Comparison of ENCODE assay signal across 9 cellular contexts in genomic region chr22:46731246-46732040, GRCh38. TPM values are rescaled to one million over a fixed set of nuclear protein-coding genes. Genes with fewer than 3 reads are reported as not detected.
DNase-seq lines count a peak whose midpoint lies in the region; ATAC-seq and TF ChIP-seq lines count a peak whose summit lies in the region.
"Had no signal": no experiment of that assay in that cellular context is flagged by ENCODE, and none has a peak within 500 bp of the region (broad histone marks: within the 10 kb centered on the region; RNA-seq: fewer than 3 reads in every experiment).

No MANE protein-coding gene starts in this region.

- H3K14ac ChIP-seq in H9 (ENCODE audit: insufficient read depth, low read length), result peak overlapping the region; percentile 76; the same call in 1 of the 2 replicates

- peaks cover 9% of the 10 kb centered on the region; the same call in 1 of the 2 replicates for H3K4me1 ChIP-seq in H9 (ENCODE audit: insufficient read depth, low read length)
- H3K4me1 ChIP-seq in RWPE2 (ENCODE audit: insufficient read depth, poor library complexity, severe bottlenecking), result peaks cover 8% of the 10 kb centered on the region
- peaks cover 40 to 60% (median 56%) of the 10 kb centered on the region in 3 donors for H3K4me1 ChIP-seq in skeletal muscle tissue (ENCODE audit: control insufficient read depth in 3 of 3, insufficient read depth in 3 of 3, low read length in 3 of 3)

- no peak overlapping the region for H3K4me3 ChIP-seq in RWPE2 (ENCODE audit: severe bottlenecking)
- peak overlapping the region in 1 of 3 donors; percentile 35 for H3K4me3 ChIP-seq in skeletal muscle tissue (ENCODE audit: low read length in 3 of 3)
- H3K4me3 ChIP-seq: thoracic aorta had no signal

- peaks cover 5% of the 10 kb centered on the region; the same call in 1 of the 2 replicates for H3K36me3 ChIP-seq in RWPE2 (ENCODE audit: low read depth)
- peaks cover 0 to 6% (median 2%) of the 10 kb centered on the region in 3 donors for H3K36me3 ChIP-seq in skeletal muscle tissue (ENCODE audit: control insufficient read depth in 3 of 3, insufficient read depth in 3 of 3, low read length in 3 of 3)

- no peak overlapping the region for H3K23ac ChIP-seq in H9 (ENCODE audit: insufficient read length, low read depth, low read length)

- peak overlapping the region; percentile 53 to 77 (median 69); a peak in 5 of 7 replicates for H3K27ac Mint-ChIP-seq in H9

- H3K4ac ChIP-seq in H9 (ENCODE audit: low read depth, low read length), result no peak overlapping the region

- no peak overlapping the region for H3K9ac ChIP-seq in H9 (ENCODE audit: extremely low read depth, insufficient read length, low read length)
- H3K9ac ChIP-seq in skeletal muscle tissue (ENCODE audit: low read depth in 1 of 3, low read length in 3 of 3), result peak overlapping the region in 1 of 3 donors; percentile 71

- peaks cover 2% of the 10 kb centered on the region; the same call in 1 of the 2 replicates for H3K79me2 ChIP-seq in H9 (ENCODE audit: insufficient read depth, low read length)

- H2AK5ac ChIP-seq in H9 (ENCODE audit: insufficient read length, low read length), result no peak overlapping the region

- H2BK12ac ChIP-seq in H9 (ENCODE audit: insufficient read length, low read depth, low read length), result no peak overlapping the region

- no peak overlapping the region for H4K8ac ChIP-seq in H9 (replicated peaks; ENCODE audit: insufficient read length, low read depth, low read length)

- peak overlapping the region in 1 of 2 experiments; percentile 47; a peak in 3 of 5 replicates for H3K4me3 Mint-ChIP-seq in H9

- no peak overlapping the region for H3K4me2 ChIP-seq in H9 (ENCODE audit: insufficient read depth, insufficient read length, low read length)

- no peak overlapping the region for H2BK5ac ChIP-seq in H9 (ENCODE audit: insufficient read length, low read length)

- H3T11ph ChIP-seq in H9 (ENCODE audit: low read length), result no peak overlapping the region

- H3K27me3 ChIP-seq in H9 (ENCODE audit: insufficient read depth, low read length), result no peaks in the 10 kb centered on the region
- H3K27me3 ChIP-seq in RWPE2 (ENCODE audit: insufficient read depth, poor library complexity, severe bottlenecking), result no peaks in the 10 kb centered on the region
- H3K27me3 ChIP-seq in skeletal muscle tissue (ENCODE audit: control insufficient read depth in 3 of 3, insufficient read depth in 3 of 3, low read length in 3 of 3), result no peaks in the 10 kb centered on the region

- no peak overlapping the region for H2BK120ac ChIP-seq in H9 (ENCODE audit: low read depth, low read length, poor library complexity, severe bottlenecking)

- no peak overlapping the region for H3K56ac ChIP-seq in H9 (ENCODE audit: insufficient read length, low read depth, low read length)

- H4K91ac ChIP-seq in H9 (ENCODE audit: insufficient read length, low read depth, low read length), result no peak overlapping the region

- no peaks in the 10 kb centered on the region for H3K9me3 Mint-ChIP-seq in H9

- H4K20me1 ChIP-seq in H9 (ENCODE audit: control insufficient read depth, insufficient read depth, insufficient read length), result peaks cover 10% of the 10 kb centered on the region

- H3K27ac ChIP-seq in H9 (ENCODE audit: insufficient read length, low read depth, low read length) (no peak overlapping the region), RWPE2 (ENCODE audit: poor library complexity, severe bottlenecking) (no peak overlapping the region), skeletal muscle tissue (ENCODE audit: low read depth, low read length) (peak overlapping the region; percentile 69)
- H3K27ac ChIP-seq: thoracic aorta had no signal

- H3K23me2 ChIP-seq in H9 (ENCODE audit: insufficient read length, low read depth, low read length, poor library complexity, severe bottlenecking), result no peaks in the 10 kb centered on the region

- no peak overlapping the region for H3K18ac ChIP-seq in H9 (ENCODE audit: insufficient read length, low read depth, low read length)

- H3K4me1 Mint-ChIP-seq in H9, result peaks cover 26 to 47% of the 10 kb centered on the region in 2 experiments

- H3K36me3 Mint-ChIP-seq in H9 (ENCODE audit: insufficient read depth in 1 of 3, low read depth in 3 of 3), result peaks cover 2 to 10% (median 6%) of the 10 kb centered on the region in 3 experiments; a peak in 6 of 7 replicates

- intact Hi-C loops in left ventricle myocardium superior (cut with micrococcal nuclease), result loop anchor here (10.0 kb wide), 1 partner anchor 47 kb away; no protein-coding TSS in a partner anchor

- no peak overlapping the region for H2BK20ac ChIP-seq in H9 (ENCODE audit: low read depth, low read length, poor library complexity, severe bottlenecking)

- DNase-seq in H9 (peak; percentile 54), RWPE2 (ENCODE audit: low spot score) (no peak), left ventricle myocardium superior (peak; percentile 83), superior temporal gyrus (ENCODE audit: extremely low spot score) (no peak), pons (ENCODE audit: low spot score) (no peak)
- no peak for DNase-seq in activated effector memory CD4-positive, alpha-beta T cell treated with anti-CD3 and anti-CD28 coated beads, Interleukin-2, amount 50 U/mL, for 16 hours
- DNase-seq: midbrain had no signal

- H3K27me3 Mint-ChIP-seq in H9 (ENCODE audit: low read depth), result no peaks in the 10 kb centered on the region; the same call in 1 of the 2 replicates

- ATAC-seq in RWPE2 (ENCODE audit: low read depth), result peak; percentile 72
- ATAC-seq in left ventricle myocardium superior, result peak; percentile 73

- no peak overlapping the region for H4K5ac ChIP-seq in H9 (ENCODE audit: insufficient read length, low read depth, low read length)

- H2BK15ac ChIP-seq in H9 (ENCODE audit: low read depth, low read length), result no peak overlapping the region

- no peak overlapping the region for H2AFZ ChIP-seq in H9 (ENCODE audit: low read length)

- TF ChIP-seq CTCF in H9 (conservative IDR thresholded peaks at IDR 0.05), result no peak
- TF ChIP-seq CTCF in RWPE2 (IDR thresholded peaks at IDR 0.05; ENCODE audit: poor library complexity, severe bottlenecking), result no peak

- H3K9me3 ChIP-seq in H9 (ENCODE audit: control insufficient read depth, low read depth, low read length), result no peaks in the 10 kb centered on the region
- no peaks in the 10 kb centered on the region for H3K9me3 ChIP-seq in RWPE2 (ENCODE audit: severe bottlenecking)
- H3K9me3 ChIP-seq in skeletal muscle tissue (ENCODE audit: control insufficient read depth in 3 of 3, low read length in 3 of 3), result no peaks in the 10 kb centered on the region
- H3K9me3 ChIP-seq: thoracic aorta had no signal

- peaks cover 4% of the 10 kb centered on the region for H3K79me1 ChIP-seq in H9 (ENCODE audit: insufficient read depth, low read depth, low read length, poor library complexity, severe bottlenecking)

- WGBS in H9 (ENCODE audit: extremely low coverage, insufficient read length, low lambda C conversion rate), result no CpG with 5 or more reads among the region's 22 CpGs

RNA-seq across cellular contexts. Expression of gene CERK, which starts 6.6 kb away (rescaled TPM):
- total RNA-seq in H9 (2021), result 46.3 and 47.1 TPM in 2 replicates
- total RNA-seq in left ventricle myocardium superior, result 87.5 TPM
- 18.3 TPM for total RNA-seq in skeletal muscle tissue

RNA-seq across cellular contexts. Expression of gene TBC1D22A, which starts 31.0 kb away (rescaled TPM):
- total RNA-seq in H9 (2021) (19.3 and 20.8 TPM in 2 replicates), left ventricle myocardium superior (15.8 TPM), skeletal muscle tissue (6.8 TPM)

Comparison
In these comparisons a context has a peak if more than half of its experiments do, and no peak if none do; other contexts are left out.
1. DNase-seq: peak in H9 (single experiment) and left ventricle myocardium superior (single experiment); none in RWPE2 (single experiment), superior temporal gyrus (single experiment), activated effector memory CD4-positive, alpha-beta T cell treated with anti-CD3 and anti-CD28 coated beads, Interleukin-2, amount 50 U/mL, for 16 hours (single experiment) and pons (single experiment).